In the genomic region with DNA sequence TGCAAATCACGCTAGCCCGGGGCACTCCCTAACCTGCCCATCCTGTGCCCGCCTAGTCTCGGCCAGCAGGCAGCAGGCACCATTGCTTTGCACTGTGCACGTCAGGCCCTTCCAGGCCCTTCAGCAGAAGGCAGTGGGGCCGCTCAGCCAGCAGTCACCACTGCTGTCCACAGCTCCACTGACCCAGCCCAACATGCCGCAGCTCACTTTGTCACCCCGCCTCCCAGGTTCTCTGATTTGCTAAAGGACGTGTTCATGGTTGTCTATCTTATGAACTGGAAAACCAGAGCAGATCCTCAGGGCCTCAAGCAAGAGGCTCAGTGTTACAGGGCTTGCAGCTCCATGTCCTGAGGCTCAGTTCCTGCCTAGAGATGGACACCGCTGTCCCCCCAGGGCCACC, we compare ENCODE assay signal across 19 cellular contexts. TPM values are rescaled to one million over a fixed set of nuclear protein-coding genes. Genes with fewer than 3 reads are reported as not detected.
"Had no signal": no experiment of that assay in that cellular context is flagged by ENCODE, and none has a peak within 500 bp of the region (broad histone marks: within the 10 kb centered on the region; RNA-seq: fewer than 3 reads in every experiment).

No MANE protein-coding gene starts in this region.

- DNase-seq: activated CD4-positive, alpha-beta T cell treated with anti-CD3 and anti-CD28 coated beads, Interleukin-2, amount 50 U/mL, for 4 hours; activated naive CD4-positive, alpha-beta T cell treated with anti-CD3 and anti-CD28 coated beads for 36 hours; activated T-cell treated with anti-CD3 and anti-CD28 coated beads, Interleukin-2, amount 50 U/mL, for 4 hours; caudate nucleus; dorsolateral prefrontal cortex; erythroblast; mesenchymal stem cell; naive thymus-derived CD4-positive, alpha-beta T cell; sigmoid colon; stimulated activated CD4-positive, alpha-beta T cell treated with anti-CD3 and anti-CD28 coated beads, Interleukin-4, amount 100 ng/mL, for 4 hours had no signal

- H3K4me3 Mint-ChIP-seq: activated naive CD4-positive, alpha-beta T cell treated with anti-CD3 and anti-CD28 coated beads for 36 hours; activated T-cell treated with anti-CD3 and anti-CD28 coated beads, Interleukin-2, amount 50 U/mL, for 4 hours; brain; stimulated activated memory B cell treated with anti-CD40 and anti-IgM and Interleukin-4, amounts not matched to agents 10 μg/mL and 1 μg/mL and 100 μg/mL, for 72 hours had no signal

- FAIRE-seq: colon, endometrium, frontal cortex had no signal

- H3K27me3 ChIP-seq: dorsolateral prefrontal cortex, neutrophil, sigmoid colon had no signal

- H3K79me2 ChIP-seq: parathyroid adenoma had no signal

- H3K9me3 ChIP-seq: neutrophil, sigmoid colon, thoracic aorta had no signal

- H3K9me3 Mint-ChIP-seq: activated naive CD4-positive, alpha-beta T cell treated with anti-CD3 and anti-CD28 coated beads for 36 hours; activated T-cell treated with anti-CD3 and anti-CD28 coated beads, Interleukin-2, amount 50 U/mL, for 4 hours; brain; stimulated activated memory B cell treated with anti-CD40 and anti-IgM and Interleukin-4, amounts not matched to agents 10 μg/mL and 1 μg/mL and 100 μg/mL, for 72 hours had no signal

- H3K4me1 ChIP-seq: parathyroid adenoma, sigmoid colon had no signal

- H2AFZ ChIP-seq: parathyroid adenoma had no signal

- H3K36me3 ChIP-seq: neutrophil, sigmoid colon, thoracic aorta had no signal

- H3K27ac ChIP-seq: parathyroid adenoma, sigmoid colon, thoracic aorta had no signal

- H3K36me3 Mint-ChIP-seq: brain; naive thymus-derived CD4-positive, alpha-beta T cell; stimulated activated memory B cell treated with anti-CD40 and anti-IgM and Interleukin-4, amounts not matched to agents 10 μg/mL and 1 μg/mL and 100 μg/mL, for 72 hours had no signal

- ATAC-seq: activated T-cell treated with anti-CD3 and anti-CD28 coated beads, Interleukin-2, amount 50 U/mL, for 4 hours; naive thymus-derived CD4-positive, alpha-beta T cell; stimulated activated memory B cell treated with anti-CD40 and anti-IgM and Interleukin-4, amounts not matched to agents 10 μg/mL and 1 μg/mL and 100 μg/mL, for 72 hours had no signal

- H3K4me3 ChIP-seq: dorsolateral prefrontal cortex, sigmoid colon, thoracic aorta had no signal

- H3K27ac Mint-ChIP-seq: activated naive CD4-positive, alpha-beta T cell treated with anti-CD3 and anti-CD28 coated beads for 36 hours had no signal

- H3K27me3 Mint-ChIP-seq: naive thymus-derived CD4-positive, alpha-beta T cell; stimulated activated memory B cell treated with anti-CD40 and anti-IgM and Interleukin-4, amounts not matched to agents 10 μg/mL and 1 μg/mL and 100 μg/mL, for 72 hours had no signal

- H3K9ac ChIP-seq: parathyroid adenoma had no signal

RNA-seq across cellular contexts. Expression of a gene that starts 14.2 kb away (rescaled TPM):
- total RNA-seq: T-helper 2 cell treated with Interferon-gamma antibody and Interleukin-4, amounts not matched to agents 100 ng/mL and 5 ng/mL, for 36 hours had no signal
- polyA plus RNA-seq: naive thymus-derived CD4-positive, alpha-beta T cell had no signal
